In the genomic region with DNA sequence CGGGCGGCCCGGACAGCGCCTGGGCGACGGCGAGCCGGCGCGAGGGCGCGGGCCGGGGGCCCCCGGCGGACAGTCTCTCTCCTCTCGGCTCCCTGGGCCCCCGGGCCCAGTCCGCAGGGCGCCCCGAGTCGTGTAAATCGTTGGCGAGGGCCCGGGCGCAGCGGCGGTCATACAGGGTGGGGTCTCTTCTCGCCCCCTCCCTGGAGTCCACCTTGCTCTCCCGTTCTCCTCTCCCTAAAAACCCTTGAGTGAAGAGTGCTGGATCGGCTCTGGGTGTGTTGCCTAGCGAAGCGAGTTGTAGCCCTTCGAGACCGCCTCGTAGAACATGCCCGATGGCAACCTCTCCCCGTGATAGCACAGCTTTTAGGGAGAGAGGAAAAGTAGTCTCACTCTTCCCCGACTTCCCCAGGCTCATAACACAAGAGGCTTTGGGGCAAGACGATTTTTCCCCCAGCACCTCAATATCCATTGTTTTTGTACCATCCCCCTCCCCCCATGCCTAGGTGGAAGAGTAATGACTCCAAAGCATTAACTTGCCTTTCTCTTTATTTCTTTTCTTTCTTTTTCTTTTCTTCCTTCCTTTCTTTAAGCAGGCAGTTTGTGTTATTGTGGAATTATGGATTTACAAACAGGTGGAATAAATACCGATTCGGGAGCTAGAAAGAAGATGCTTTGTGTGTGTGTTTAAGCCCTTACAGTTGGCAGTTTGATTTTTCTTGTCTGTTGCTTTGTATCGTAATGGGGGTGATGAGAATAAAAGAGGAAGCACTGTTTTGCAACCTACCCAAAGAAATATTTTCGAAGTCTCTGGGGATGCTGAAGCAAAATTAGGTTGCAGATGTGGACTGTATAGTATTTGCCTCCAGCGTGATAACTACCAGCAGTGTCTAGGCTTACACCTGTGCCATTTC, we compare ENCODE assay signal across 8 cellular contexts. TPM values are rescaled to one million over a fixed set of nuclear protein-coding genes. Genes with fewer than 3 reads are reported as not detected.
DNase-seq lines count a peak whose midpoint lies in the region; ATAC-seq and TF ChIP-seq lines count a peak whose summit lies in the region.

No MANE protein-coding gene starts in this region.

- peaks cover 36% of the 10 kb centered on the region for H3K4me1 ChIP-seq in cardiac muscle cell (ENCODE audit: low read depth)
- peaks cover 16% of the 10 kb centered on the region for H3K4me1 ChIP-seq in parathyroid adenoma

- H3K9me3 ChIP-seq in cardiac muscle cell (ENCODE audit: low read depth) (no peaks in the 10 kb centered on the region), parathyroid adenoma (ENCODE audit: control insufficient read depth, low read length) (no peaks in the 10 kb centered on the region)

- DNase-seq in COLO668 (lab: John Stamatoyannopoulos, UW; ENCODE audit: unreplicated experiment) = peak; percentile 43
- DNase-seq in GM19238 (ENCODE audit: insufficient read length, low spot score) = peak; percentile 7
- peak; percentile 62 for DNase-seq in NOMO-1 treated with dmso at 0.1 percent for 144 hours (lab: John Stamatoyannopoulos, UW; ENCODE audit: unreplicated experiment)
- DNase-seq in cardiac muscle cell (ENCODE audit: low read depth in 1 of 2, low spot score in 1 of 2) = peak; percentile 60 to 62
- no peak for DNase-seq in AG08396 (ENCODE audit: low spot score)

- no peaks in the 10 kb centered on the region for H3K9me3 Mint-ChIP-seq in activated naive CD4-positive, alpha-beta T cell treated with anti-CD3 and anti-CD28 coated beads, Interleukin-2, amount 50 U/mL, for 24 hours

- no peaks in the 10 kb centered on the region for H3K27me3 Mint-ChIP-seq in activated naive CD4-positive, alpha-beta T cell treated with anti-CD3 and anti-CD28 coated beads, Interleukin-2, amount 50 U/mL, for 24 hours

- H3K36me3 ChIP-seq in cardiac muscle cell (no peaks in the 10 kb centered on the region), parathyroid adenoma (ENCODE audit: control insufficient read depth, insufficient read depth, low read length) (no peaks in the 10 kb centered on the region)

- peak overlapping the region; percentile 93 for H3K27ac Mint-ChIP-seq in activated naive CD4-positive, alpha-beta T cell treated with anti-CD3 and anti-CD28 coated beads, Interleukin-2, amount 50 U/mL, for 24 hours

- H3K27ac ChIP-seq in cardiac muscle cell = peak overlapping the region; percentile 86
- peak overlapping the region; percentile 74 for H3K27ac ChIP-seq in parathyroid adenoma

- no peak for TF ChIP-seq CTCF in cardiac muscle cell (IDR thresholded peaks at IDR 0.05; ENCODE audit: low read depth, low read length)
- no peak for TF ChIP-seq CTCF in parathyroid adenoma (IDR thresholded peaks at IDR 0.05)

- H3K4me3 ChIP-seq in cardiac muscle cell (peak overlapping the region; percentile 69), parathyroid adenoma (ENCODE audit: low read depth, low read length) (peak overlapping the region; percentile 70)

- peak; percentile 31 for ATAC-seq in HG03159 (IDR thresholded peaks at IDR 0.05; ENCODE audit: unreplicated experiment)

- no peaks in the 10 kb centered on the region for H3K36me3 Mint-ChIP-seq in activated naive CD4-positive, alpha-beta T cell treated with anti-CD3 and anti-CD28 coated beads, Interleukin-2, amount 50 U/mL, for 24 hours

- H3K27me3 ChIP-seq in cardiac muscle cell (no peaks in the 10 kb centered on the region), parathyroid adenoma (ENCODE audit: control insufficient read depth, insufficient read depth, low read length) (no peaks in the 10 kb centered on the region)

- H3K9ac ChIP-seq in parathyroid adenoma = peak overlapping the region; percentile 51

- peaks cover 3% of the 10 kb centered on the region for H3K79me2 ChIP-seq in parathyroid adenoma

- peak overlapping the region; percentile 99 for H3K4me3 Mint-ChIP-seq in activated naive CD4-positive, alpha-beta T cell treated with anti-CD3 and anti-CD28 coated beads, Interleukin-2, amount 50 U/mL, for 24 hours

- peaks cover 66% of the 10 kb centered on the region for H3K4me1 Mint-ChIP-seq in activated naive CD4-positive, alpha-beta T cell treated with anti-CD3 and anti-CD28 coated beads, Interleukin-2, amount 50 U/mL, for 24 hours

- H3K4me2 ChIP-seq in parathyroid adenoma (ENCODE audit: low read length) = peak overlapping the region; percentile 72

- peak overlapping the region; percentile 56 for H2AFZ ChIP-seq in parathyroid adenoma

RNA-seq across cellular contexts. Expression of gene SHOC2, which starts 0.8 kb away (rescaled TPM):
- total RNA-seq in cardiac muscle cell = 19.9 and 31.0 TPM in 2 replicates
- 31.3 and 45.8 TPM in 2 replicates for polyA plus RNA-seq in cardiac muscle cell

RNA-seq across cellular contexts. Expression of gene BBIP1, which starts 1.2 kb away (rescaled TPM):
- total RNA-seq in cardiac muscle cell = 10.9 and 25.6 TPM in 2 replicates
- polyA plus RNA-seq in cardiac muscle cell = 28.3 and 37.8 TPM in 2 replicates

RNA-seq across cellular contexts. Expression of gene PDCD4, which starts 48.5 kb away (rescaled TPM):
- total RNA-seq in cardiac muscle cell = 54.0 and 84.9 TPM in 2 replicates
- polyA plus RNA-seq in cardiac muscle cell = 98.7 and 160 TPM in 2 replicates
